In the genomic region with DNA sequence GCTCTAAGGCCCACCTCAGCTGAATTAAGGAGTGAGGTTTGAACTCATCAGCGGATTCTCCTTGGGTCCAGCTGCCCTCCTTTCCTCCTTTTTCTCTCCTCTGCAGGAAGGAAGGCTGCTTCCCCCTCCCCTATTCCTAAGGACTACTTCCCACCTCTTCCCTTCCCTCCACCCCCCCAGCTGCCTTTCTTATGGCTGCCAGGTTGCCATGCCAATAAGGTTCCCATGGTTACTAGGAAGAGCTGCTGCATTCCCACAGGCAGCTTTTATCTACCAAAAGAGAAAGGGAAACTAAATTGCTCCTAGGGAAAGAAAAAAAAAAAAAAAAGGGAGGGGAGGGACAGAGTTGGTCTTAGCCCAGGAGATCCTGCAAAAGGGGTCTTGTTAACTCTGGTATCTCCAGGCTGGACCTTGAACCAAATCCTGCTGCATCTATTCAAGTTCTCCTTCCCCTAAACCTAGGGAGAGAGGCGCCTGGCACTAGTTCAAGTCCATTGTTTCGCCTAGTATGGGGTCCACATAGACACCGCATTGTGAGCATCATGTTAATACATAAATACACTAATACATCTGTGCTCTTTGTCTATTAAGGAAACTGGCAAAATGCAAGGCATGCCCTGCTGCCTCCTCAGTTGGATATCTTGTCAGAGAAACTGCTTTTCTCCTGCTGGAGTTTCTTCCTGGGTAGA, we compare ENCODE assay signal across 9 cellular contexts.
A peak's percentile ranks its signal among the peaks of the same experiment; 100 is the strongest.
DNase-seq lines count a peak whose midpoint lies in the region; ATAC-seq and TF ChIP-seq lines count a peak whose summit lies in the region.
"Had no signal": no experiment of that assay in that cellular context is flagged by ENCODE, and none has a peak within 500 bp of the region (broad histone marks: within the 10 kb centered on the region; RNA-seq: fewer than 3 reads in every experiment).

No MANE protein-coding gene starts in this region.

- TF ChIP-seq CTCF in GM12865 (IDR thresholded peaks at IDR 0.05; ENCODE audit: insufficient read depth, low read depth, low read length, missing control alignments): no peak

- no peak for ATAC-seq in GM18505 (IDR thresholded peaks at IDR 0.05; ENCODE audit: unreplicated experiment)
- no peak for ATAC-seq in HG03521 (IDR thresholded peaks at IDR 0.05; ENCODE audit: unreplicated experiment)

- peak overlapping the region; percentile 20 for H2AFZ ChIP-seq in neuron (ENCODE audit: low read depth, low read length)

- peaks cover 19% of the 10 kb centered on the region for H3K4me1 ChIP-seq in neuron (ENCODE audit: insufficient read depth, low read length)

- H3K27me3 ChIP-seq in neuron (ENCODE audit: insufficient read depth, low read length): no peaks in the 10 kb centered on the region

- TF ChIP-seq POLR2A in erythroblast (IDR thresholded peaks at IDR 0.05; ENCODE audit: low read length): no peak
- no peak for TF ChIP-seq POLR2A in GM18505 (IDR thresholded peaks at IDR 0.05; ENCODE audit: borderline replicate concordance, extremely low read depth, insufficient read depth, insufficient read length)

- H3K4me3 ChIP-seq in GM12865 (ENCODE audit: low read depth, low read length): no peak overlapping the region
- peak overlapping the region; percentile 29 for H3K4me3 ChIP-seq in neuron (ENCODE audit: low read length)

- peak; percentile 64 for DNase-seq in GM12865 (ENCODE audit: low read depth)
- peak; percentile 45 for DNase-seq in NCI-H446 treated with DMSO at 0.1 percent for 48 hours (lab: John Stamatoyannopoulos, UW)
- DNase-seq in erythroblast (lab: John Stamatoyannopoulos, UW): peak; percentile 55
- DNase-seq in effector CD8-positive, alpha-beta T cell (lab: John Stamatoyannopoulos, UW): no peak
- DNase-seq in NCI-H128 (lab: John Stamatoyannopoulos, UW; ENCODE audit: unreplicated experiment): no peak
- DNase-seq: immature natural killer cell had no signal

- peaks cover 6% of the 10 kb centered on the region for H3K9me3 ChIP-seq in neuron (ENCODE audit: low read length)

- no peaks in the 10 kb centered on the region for H3K36me3 ChIP-seq in neuron (ENCODE audit: insufficient read depth, low read length)

Comparison
In these comparisons a context has a peak if more than half of its experiments do, and no peak if none do; other contexts are left out.
1. DNase-seq: peak in GM12865 (single experiment), NCI-H446 treated with DMSO at 0.1 percent for 48 hours (single experiment) and erythroblast (2 of 2); none in effector CD8-positive, alpha-beta T cell (single experiment) and NCI-H128 (single experiment).